In genomic region chr18:8704361-8705279, GRCh38 we compare ENCODE assay signal across 8 cellular contexts. TPM values are rescaled to one million over a fixed set of nuclear protein-coding genes. Genes with fewer than 3 reads are reported as not detected.
A peak's percentile ranks its signal among the peaks of the same experiment; 100 is the strongest.
DNase-seq lines count a peak whose midpoint lies in the region; ATAC-seq, FAIRE-seq and TF ChIP-seq lines count a peak whose summit lies in the region.

No MANE protein-coding gene starts in this region.

- H3K4me3 Mint-ChIP-seq in astrocyte (ENCODE audit: unreplicated experiment), result peak overlapping the region; percentile 81

- no peaks in the 10 kb centered on the region for H3K27me3 ChIP-seq in astrocyte (ENCODE audit: insufficient read depth, low read length)
- no peaks in the 10 kb centered on the region for H3K27me3 ChIP-seq in vagina

- H3K27me3 Mint-ChIP-seq in astrocyte (ENCODE audit: low read depth, unreplicated experiment), result no peaks in the 10 kb centered on the region

- ATAC-seq in GM18498 (IDR thresholded peaks at IDR 0.05; ENCODE audit: unreplicated experiment), result peak; percentile 91
- peak; percentile 76 for ATAC-seq in HG02938 (IDR thresholded peaks at IDR 0.05; ENCODE audit: unreplicated experiment)

- intact Hi-C loops in vagina (cut with DNase I), result no loop called here

- H3K79me2 ChIP-seq in astrocyte (ENCODE audit: insufficient read depth, low read length), result peaks cover 42% of the 10 kb centered on the region

- peak overlapping the region; percentile 93 for H2AFZ ChIP-seq in astrocyte (ENCODE audit: low read depth, low read length)

- TF ChIP-seq CTCF in astrocyte (IDR thresholded peaks at IDR 0.05; ENCODE audit: insufficient read depth, low read depth, low read length) (no peak), vagina (IDR thresholded peaks at IDR 0.05) (no peak)

- peaks cover 27% of the 10 kb centered on the region for H3K4me1 Mint-ChIP-seq in astrocyte (ENCODE audit: low read depth, unreplicated experiment)

- DNase-seq in NCI-H146 treated with DMSO at 0.1 percent for 48 hours (lab: John Stamatoyannopoulos, UW; ENCODE audit: unreplicated experiment), result peak; percentile 97
- DNase-seq in T-helper 22 cell (ENCODE audit: low read depth), result peak; percentile 73
- peak; percentile 78 for DNase-seq in astrocyte (ENCODE audit: low read depth)
- peak; percentile 97 for DNase-seq in hepatic stellate cell (ENCODE audit: low spot score)
- peak; percentile 59 for DNase-seq in renal cortical epithelial cell (ENCODE audit: low read depth)
- peak in 1 of 2 donors; percentile 91 for DNase-seq in vagina (ENCODE audit: extremely low spot score in 2 of 2)

- H3K36me3 ChIP-seq in astrocyte (ENCODE audit: insufficient read depth, low read length), result peaks cover 5% of the 10 kb centered on the region
- H3K36me3 ChIP-seq in vagina, result no peaks in the 10 kb centered on the region

- peaks cover 33% of the 10 kb centered on the region for H4K20me1 ChIP-seq in astrocyte (ENCODE audit: insufficient read depth, low read length)

- peak overlapping the region; percentile 92 for H3K9ac ChIP-seq in astrocyte (ENCODE audit: low read length)

- no peak for FAIRE-seq in astrocyte (lab: Jason Lieb, UNC)

- TF ChIP-seq POLR2A in vagina (IDR thresholded peaks at IDR 0.05), result peak in 1 of 2 donors; percentile 35

- H3K4me1 ChIP-seq in astrocyte (ENCODE audit: insufficient read depth, low read length) (peaks cover 39% of the 10 kb centered on the region), vagina (peaks cover 18% of the 10 kb centered on the region)

- peak overlapping the region; percentile 92 for H3K4me2 ChIP-seq in astrocyte (ENCODE audit: low read length)

- H3K4me3 ChIP-seq in astrocyte (ENCODE audit: insufficient read depth, low read depth, low read length), result peak overlapping the region; percentile 49
- H3K4me3 ChIP-seq in vagina, result peak overlapping the region; percentile 52 to 84

- no peaks in the 10 kb centered on the region for H3K9me3 Mint-ChIP-seq in astrocyte (ENCODE audit: unreplicated experiment)

- H3K27ac ChIP-seq in astrocyte (ENCODE audit: low read depth, low read length), result peak overlapping the region; percentile 76
- peak overlapping the region; percentile 76 for H3K27ac ChIP-seq in vagina

- H3K36me3 Mint-ChIP-seq in astrocyte (ENCODE audit: low read depth, unreplicated experiment), result peaks cover 8% of the 10 kb centered on the region

- H3K27ac Mint-ChIP-seq in astrocyte (ENCODE audit: unreplicated experiment), result peak overlapping the region; percentile 85

- H3K9me3 ChIP-seq in astrocyte (ENCODE audit: insufficient read depth, low read depth, low read length) (no peaks in the 10 kb centered on the region), vagina (no peaks in the 10 kb centered on the region)

RNA-seq across cellular contexts. Expression of gene MTCL1, which starts 0.7 kb away (rescaled TPM):
- 48.6 and 59.3 TPM in 2 replicates for total RNA-seq in astrocyte
- 35.6 and 107 TPM in 2 replicates for total RNA-seq in renal cortical epithelial cell
- total RNA-seq in vagina, result 23.6 TPM
